ENCODE assay signal across 8 cellular contexts in genomic region chr15:70319466-70319865, GRCh38.
DNase-seq lines count a peak whose midpoint lies in the region; ATAC-seq and TF ChIP-seq lines count a peak whose summit lies in the region.
"Had no signal": no experiment of that assay in that cellular context is flagged by ENCODE, and none has a peak within 500 bp of the region (broad histone marks: within the 10 kb centered on the region; RNA-seq: fewer than 3 reads in every experiment).

No MANE protein-coding gene starts in this region.

- ATAC-seq in GM19351 (IDR thresholded peaks at IDR 0.05; ENCODE audit: unreplicated experiment): peak; percentile 91
- ATAC-seq in HG02970 (IDR thresholded peaks at IDR 0.05; ENCODE audit: low FRiP score, unreplicated experiment): peak; percentile 72

- H3K36me3 Mint-ChIP-seq in type B pancreatic cell: no peaks in the 10 kb centered on the region
- H3K36me3 Mint-ChIP-seq: activated naive CD8-positive, alpha-beta T cell had no signal

- DNase-seq in RWPE1 (ENCODE audit: low spot score): no peak
- no peak for DNase-seq in type B pancreatic cell (ENCODE audit: extremely low spot score, unreplicated experiment)
- no peak for DNase-seq in NCI-H1436 (lab: John Stamatoyannopoulos, UW)
- no peak for DNase-seq in SHP77 (lab: John Stamatoyannopoulos, UW)
- DNase-seq in activated CD8-positive, alpha-beta memory T cell treated with anti-CD3 and anti-CD28 coated beads, Interleukin-2, amount 50 U/mL, for 4 hours: no peak

- H3K4me1 Mint-ChIP-seq in type B pancreatic cell (ENCODE audit: unreplicated experiment): peaks cover 55% of the 10 kb centered on the region

- peak overlapping the region; percentile 32 for H3K27ac Mint-ChIP-seq in type B pancreatic cell
- H3K27ac Mint-ChIP-seq: activated naive CD8-positive, alpha-beta T cell had no signal

- TF ChIP-seq CTCF in RWPE1 (conservative IDR thresholded peaks at IDR 0.05; ENCODE audit: low read depth) (no peak), type B pancreatic cell (conservative IDR thresholded peaks at IDR 0.05) (no peak)

- CTCF ChIA-PET in RWPE1 (lab: Yijun Ruan, JAX): no interaction called here

- peak overlapping the region; percentile 11 for H3K4me3 Mint-ChIP-seq in type B pancreatic cell
- H3K4me3 Mint-ChIP-seq: activated naive CD8-positive, alpha-beta T cell had no signal

- POLR2A ChIA-PET in RWPE1 (lab: Yijun Ruan, JAX; ENCODE audit: low non-redundant PET): no interaction called here

- H3K27ac ChIP-seq in RWPE1: peak overlapping the region; percentile 50

- no peaks in the 10 kb centered on the region for H3K9me3 Mint-ChIP-seq in type B pancreatic cell

- peaks cover 4% of the 10 kb centered on the region for H3K27me3 Mint-ChIP-seq in type B pancreatic cell
- H3K27me3 Mint-ChIP-seq: activated naive CD8-positive, alpha-beta T cell had no signal
